22 cellular contexts compared by ENCODE assay signal in genomic region chr6:125866433-125866832, GRCh38.
"Had no signal": no experiment of that assay in that cellular context is flagged by ENCODE, and none has a peak within 500 bp of the region (broad histone marks: within the 10 kb centered on the region; RNA-seq: fewer than 3 reads in every experiment).

No MANE protein-coding gene starts in this region.

- DNase-seq: activated CD4-positive, alpha-beta memory T cell treated with anti-CD3 and anti-CD28 coated beads, Interleukin-2, amount 10 ng/mL, durations not matched to agents 7 days and 5 days; activated CD4-positive, alpha-beta T cell treated with anti-CD3 and anti-CD28 coated beads for 48 hours; activated CD4-positive, CD25-positive, alpha-beta regulatory T cell; activated naive CD4-positive, alpha-beta T cell; activated naive CD8-positive, alpha-beta T cell treated with anti-CD3 and anti-CD28 coated beads for 36 hours; activated T-cell treated with anti-CD3 and anti-CD28 coated beads, Interleukin-2, amount 50 U/mL, for 1 hour; amygdala; body of pancreas; central memory CD4-positive, alpha-beta T cell; effector CD8-positive, alpha-beta T cell; heart right ventricle; mesenchymal stem cell; mucosa of descending colon; naive thymus-derived CD4-positive, alpha-beta T cell; stimulated activated CD4-positive, alpha-beta T cell treated with anti-CD3 and anti-CD28 coated beads, Interleukin-12 subunit alpha, Interleukin-12 subunit beta, amount 100 ng/mL, for 4 hours; stimulated activated CD4-positive, alpha-beta T cell treated with anti-CD3 and anti-CD28 coated beads, Interleukin-1b, Interleukin-23, amount 100 ng/mL, for 48 hours; stimulated activated CD8-positive, alpha-beta memory T cell treated with anti-CD3 and anti-CD28 coated beads, Interleukin-4, amount 100 ng/mL, for 48 hours; stimulated activated naive CD4-positive, alpha-beta T cell; thyroid gland had no signal

- H3K27me3 ChIP-seq: body of pancreas, gastroesophageal sphincter, heart right ventricle, neural progenitor cell, right atrium auricular region, thyroid gland had no signal

- H3K9me3 ChIP-seq: body of pancreas, gastroesophageal sphincter, heart right ventricle, mucosa of descending colon, right atrium auricular region, thyroid gland had no signal

- H3K4me3 ChIP-seq: body of pancreas, gastroesophageal sphincter, heart right ventricle, mucosa of descending colon, neural progenitor cell, right atrium auricular region, thyroid gland had no signal

- H3K27ac ChIP-seq: body of pancreas, gastroesophageal sphincter, heart right ventricle, neural progenitor cell, right atrium auricular region, thyroid gland had no signal

- H3K36me3 ChIP-seq: gastroesophageal sphincter, heart right ventricle, neural progenitor cell, right atrium auricular region, thyroid gland had no signal
